1 cellular context compared by ENCODE assay signal in the genomic region with DNA sequence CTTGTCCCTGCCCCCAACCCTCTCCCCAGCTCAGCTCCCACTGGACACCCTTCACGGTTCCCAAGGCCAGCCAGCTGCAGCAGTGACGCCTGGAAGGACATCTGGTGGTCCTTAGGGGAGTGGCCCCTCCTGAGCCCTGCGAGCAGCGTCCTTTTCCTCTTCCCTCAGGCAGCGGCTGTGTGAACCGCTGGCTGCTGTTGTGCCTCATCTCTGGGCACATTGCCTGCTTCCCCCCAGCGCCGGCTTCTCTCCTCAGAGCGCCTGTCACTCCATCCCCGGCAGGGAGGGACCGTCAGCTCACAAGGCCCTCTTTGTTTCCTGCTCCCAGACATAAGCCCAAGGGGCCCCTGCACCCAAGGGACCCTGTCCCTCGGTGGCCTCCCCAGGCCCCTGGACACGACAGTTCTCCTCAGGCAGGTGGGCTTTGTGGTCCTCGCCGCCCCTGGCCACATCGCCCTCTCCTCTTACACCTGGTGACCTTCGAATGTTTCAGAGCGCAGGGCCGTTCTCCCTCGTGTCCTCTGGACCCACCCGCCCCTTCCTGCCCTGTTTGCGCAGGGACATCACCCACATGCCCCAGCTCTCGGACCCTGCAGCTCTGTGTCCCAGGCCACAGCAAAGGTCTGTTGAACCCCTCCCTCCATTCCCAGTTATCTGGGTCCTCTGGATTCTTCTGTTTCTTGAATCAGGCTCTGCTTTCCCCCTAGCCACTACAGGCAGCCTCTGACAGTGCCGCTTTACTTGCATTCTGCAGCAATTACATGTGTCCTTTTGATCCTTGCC.
TF ChIP-seq lines count a peak whose summit lies in the region.

No MANE protein-coding gene starts in this region.

TF ChIP-seq in HepG2, 621 proteins besides CTCF, POLR2A, EP300 and RAD21 (continued from another document and continues in another):
- TF ChIP-seq, protein P1, sequence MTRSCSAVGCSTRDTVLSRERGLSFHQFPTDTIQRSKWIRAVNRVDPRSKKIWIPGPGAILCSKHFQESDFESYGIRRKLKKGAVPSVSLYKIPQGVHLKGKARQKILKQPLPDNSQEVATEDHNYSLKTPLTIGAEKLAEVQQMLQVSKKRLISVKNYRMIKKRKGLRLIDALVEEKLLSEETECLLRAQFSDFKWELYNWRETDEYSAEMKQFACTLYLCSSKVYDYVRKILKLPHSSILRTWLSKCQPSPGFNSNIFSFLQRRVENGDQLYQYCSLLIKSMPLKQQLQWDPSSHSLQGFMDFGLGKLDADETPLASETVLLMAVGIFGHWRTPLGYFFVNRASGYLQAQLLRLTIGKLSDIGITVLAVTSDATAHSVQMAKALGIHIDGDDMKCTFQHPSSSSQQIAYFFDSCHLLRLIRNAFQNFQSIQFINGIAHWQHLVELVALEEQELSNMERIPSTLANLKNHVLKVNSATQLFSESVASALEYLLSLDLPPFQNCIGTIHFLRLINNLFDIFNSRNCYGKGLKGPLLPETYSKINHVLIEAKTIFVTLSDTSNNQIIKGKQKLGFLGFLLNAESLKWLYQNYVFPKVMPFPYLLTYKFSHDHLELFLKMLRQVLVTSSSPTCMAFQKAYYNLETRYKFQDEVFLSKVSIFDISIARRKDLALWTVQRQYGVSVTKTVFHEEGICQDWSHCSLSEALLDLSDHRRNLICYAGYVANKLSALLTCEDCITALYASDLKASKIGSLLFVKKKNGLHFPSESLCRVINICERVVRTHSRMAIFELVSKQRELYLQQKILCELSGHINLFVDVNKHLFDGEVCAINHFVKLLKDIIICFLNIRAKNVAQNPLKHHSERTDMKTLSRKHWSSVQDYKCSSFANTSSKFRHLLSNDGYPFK (CRISPR knock-in tag; IDR thresholded peaks at IDR 0.05; ENCODE audit: borderline replicate concordance), result peak; percentile 64; the same call in 1 of the 2 replicates
- no peak; the same call in 1 of the 2 replicates for TF ChIP-seq KDM5A (IDR thresholded peaks at IDR 0.05; ENCODE audit: borderline replicate concordance, low read length)
- TF ChIP-seq, protein P2, sequence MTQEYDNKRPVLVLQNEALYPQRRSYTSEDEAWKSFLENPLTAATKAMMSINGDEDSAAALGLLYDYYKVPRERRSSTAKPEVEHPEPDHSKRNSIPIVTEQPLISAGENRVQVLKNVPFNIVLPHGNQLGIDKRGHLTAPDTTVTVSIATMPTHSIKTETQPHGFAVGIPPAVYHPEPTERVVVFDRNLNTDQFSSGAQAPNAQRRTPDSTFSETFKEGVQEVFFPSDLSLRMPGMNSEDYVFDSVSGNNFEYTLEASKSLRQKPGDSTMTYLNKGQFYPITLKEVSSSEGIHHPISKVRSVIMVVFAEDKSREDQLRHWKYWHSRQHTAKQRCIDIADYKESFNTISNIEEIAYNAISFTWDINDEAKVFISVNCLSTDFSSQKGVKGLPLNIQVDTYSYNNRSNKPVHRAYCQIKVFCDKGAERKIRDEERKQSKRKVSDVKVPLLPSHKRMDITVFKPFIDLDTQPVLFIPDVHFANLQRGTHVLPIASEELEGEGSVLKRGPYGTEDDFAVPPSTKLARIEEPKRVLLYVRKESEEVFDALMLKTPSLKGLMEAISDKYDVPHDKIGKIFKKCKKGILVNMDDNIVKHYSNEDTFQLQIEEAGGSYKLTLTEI (CRISPR knock-in tag; conservative IDR thresholded peaks at IDR 0.05), result no peak
- peak; percentile 38; the same call in 1 of the 2 replicates for TF ChIP-seq ATF7-NPFF (CRISPR knock-in tag; IDR thresholded peaks at IDR 0.05; ENCODE audit: low read depth)
- TF ChIP-seq TBX2 (CRISPR knock-in tag; IDR thresholded peaks at IDR 0.05; ENCODE audit: borderline replicate concordance), result peak; percentile 75
- TF ChIP-seq ZNF282 (IDR thresholded peaks at IDR 0.05; ENCODE audit: partially characterized antibody), result no peak
- TF ChIP-seq, protein P3, sequence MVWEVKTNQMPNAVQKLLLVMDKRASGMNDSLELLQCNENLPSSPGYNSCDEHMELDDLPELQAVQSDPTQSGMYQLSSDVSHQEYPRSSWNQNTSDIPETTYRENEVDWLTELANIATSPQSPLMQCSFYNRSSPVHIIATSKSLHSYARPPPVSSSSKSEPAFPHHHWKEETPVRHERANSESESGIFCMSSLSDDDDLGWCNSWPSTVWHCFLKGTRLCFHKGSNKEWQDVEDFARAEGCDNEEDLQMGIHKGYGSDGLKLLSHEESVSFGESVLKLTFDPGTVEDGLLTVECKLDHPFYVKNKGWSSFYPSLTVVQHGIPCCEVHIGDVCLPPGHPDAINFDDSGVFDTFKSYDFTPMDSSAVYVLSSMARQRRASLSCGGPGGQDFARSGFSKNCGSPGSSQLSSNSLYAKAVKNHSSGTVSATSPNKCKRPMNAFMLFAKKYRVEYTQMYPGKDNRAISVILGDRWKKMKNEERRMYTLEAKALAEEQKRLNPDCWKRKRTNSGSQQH (CRISPR knock-in tag; IDR thresholded peaks at IDR 0.05; ENCODE audit: low read depth), result no peak
- no peak for TF ChIP-seq ZNF20 (CRISPR knock-in tag; IDR thresholded peaks at IDR 0.05)
- TF ChIP-seq, protein P4, sequence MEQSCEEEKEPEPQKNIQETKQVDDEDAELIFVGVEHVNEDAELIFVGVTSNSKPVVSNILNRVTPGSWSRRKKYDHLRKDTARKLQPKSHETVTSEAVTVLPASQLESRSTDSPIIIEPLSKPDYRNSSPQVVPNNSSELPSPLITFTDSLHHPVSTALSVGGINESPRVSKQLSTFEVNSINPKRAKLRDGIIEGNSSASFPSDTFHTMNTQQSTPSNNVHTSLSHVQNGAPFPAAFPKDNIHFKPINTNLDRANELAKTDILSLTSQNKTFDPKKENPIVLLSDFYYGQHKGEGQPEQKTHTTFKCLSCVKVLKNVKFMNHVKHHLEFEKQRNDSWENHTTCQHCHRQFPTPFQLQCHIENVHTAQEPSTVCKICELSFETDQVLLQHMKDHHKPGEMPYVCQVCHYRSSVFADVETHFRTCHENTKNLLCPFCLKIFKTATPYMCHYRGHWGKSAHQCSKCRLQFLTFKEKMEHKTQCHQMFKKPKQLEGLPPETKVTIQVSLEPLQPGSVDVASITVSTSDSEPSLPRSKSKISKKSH (CRISPR knock-in tag; IDR thresholded peaks at IDR 0.05; ENCODE audit: borderline replicate concordance), result no peak; the same call in 1 of the 2 replicates
- peak; percentile 35 for TF ChIP-seq TGIF2 (CRISPR knock-in tag; IDR thresholded peaks at IDR 0.05)
- no peak; the same call in 1 of the 2 replicates for TF ChIP-seq ZNF572 (CRISPR knock-in tag; IDR thresholded peaks at IDR 0.05)
- TF ChIP-seq ZFAT (CRISPR knock-in tag; conservative IDR thresholded peaks at IDR 0.05), result no peak
- TF ChIP-seq KDM2A (CRISPR knock-in tag; IDR thresholded peaks at IDR 0.05; ENCODE audit: borderline replicate concordance, low read depth), result peak; percentile 91
- TF ChIP-seq TEAD2 (CRISPR knock-in tag; IDR thresholded peaks at IDR 0.05), result no peak
- TF ChIP-seq ETV5 (CRISPR knock-in tag; IDR thresholded peaks at IDR 0.05; ENCODE audit: borderline replicate concordance), result peak; percentile 44; the same call in 1 of the 2 replicates
- TF ChIP-seq, protein P5, sequence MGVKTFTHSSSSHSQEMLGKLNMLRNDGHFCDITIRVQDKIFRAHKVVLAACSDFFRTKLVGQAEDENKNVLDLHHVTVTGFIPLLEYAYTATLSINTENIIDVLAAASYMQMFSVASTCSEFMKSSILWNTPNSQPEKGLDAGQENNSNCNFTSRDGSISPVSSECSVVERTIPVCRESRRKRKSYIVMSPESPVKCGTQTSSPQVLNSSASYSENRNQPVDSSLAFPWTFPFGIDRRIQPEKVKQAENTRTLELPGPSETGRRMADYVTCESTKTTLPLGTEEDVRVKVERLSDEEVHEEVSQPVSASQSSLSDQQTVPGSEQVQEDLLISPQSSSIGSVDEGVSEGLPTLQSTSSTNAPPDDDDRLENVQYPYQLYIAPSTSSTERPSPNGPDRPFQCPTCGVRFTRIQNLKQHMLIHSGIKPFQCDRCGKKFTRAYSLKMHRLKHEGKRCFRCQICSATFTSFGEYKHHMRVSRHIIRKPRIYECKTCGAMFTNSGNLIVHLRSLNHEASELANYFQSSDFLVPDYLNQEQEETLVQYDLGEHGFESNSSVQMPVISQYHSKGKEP (CRISPR knock-in tag; IDR thresholded peaks at IDR 0.05), result no peak; the same call in 1 of the 2 replicates
- peak; percentile 42 for TF ChIP-seq ZNF781 (CRISPR knock-in tag; IDR thresholded peaks at IDR 0.05; ENCODE audit: borderline replicate concordance, not compliant biosample characterization)
- peak; percentile 96 for TF ChIP-seq MTA1 (CRISPR knock-in tag; IDR thresholded peaks at IDR 0.05; ENCODE audit: borderline replicate concordance)
- TF ChIP-seq XBP1 (CRISPR knock-in tag; IDR thresholded peaks at IDR 0.05), result no peak
- TF ChIP-seq, protein P6, sequence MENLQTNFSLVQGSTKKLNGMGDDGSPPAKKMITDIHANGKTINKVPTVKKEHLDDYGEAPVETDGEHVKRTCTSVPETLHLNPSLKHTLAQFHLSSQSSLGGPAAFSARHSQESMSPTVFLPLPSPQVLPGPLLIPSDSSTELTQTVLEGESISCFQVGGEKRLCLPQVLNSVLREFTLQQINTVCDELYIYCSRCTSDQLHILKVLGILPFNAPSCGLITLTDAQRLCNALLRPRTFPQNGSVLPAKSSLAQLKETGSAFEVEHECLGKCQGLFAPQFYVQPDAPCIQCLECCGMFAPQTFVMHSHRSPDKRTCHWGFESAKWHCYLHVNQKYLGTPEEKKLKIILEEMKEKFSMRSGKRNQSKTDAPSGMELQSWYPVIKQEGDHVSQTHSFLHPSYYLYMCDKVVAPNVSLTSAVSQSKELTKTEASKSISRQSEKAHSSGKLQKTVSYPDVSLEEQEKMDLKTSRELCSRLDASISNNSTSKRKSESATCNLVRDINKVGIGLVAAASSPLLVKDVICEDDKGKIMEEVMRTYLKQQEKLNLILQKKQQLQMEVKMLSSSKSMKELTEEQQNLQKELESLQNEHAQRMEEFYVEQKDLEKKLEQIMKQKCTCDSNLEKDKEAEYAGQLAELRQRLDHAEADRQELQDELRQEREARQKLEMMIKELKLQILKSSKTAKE (CRISPR knock-in tag; IDR thresholded peaks at IDR 0.05; ENCODE audit: borderline replicate concordance), result no peak
- TF ChIP-seq, protein P7, sequence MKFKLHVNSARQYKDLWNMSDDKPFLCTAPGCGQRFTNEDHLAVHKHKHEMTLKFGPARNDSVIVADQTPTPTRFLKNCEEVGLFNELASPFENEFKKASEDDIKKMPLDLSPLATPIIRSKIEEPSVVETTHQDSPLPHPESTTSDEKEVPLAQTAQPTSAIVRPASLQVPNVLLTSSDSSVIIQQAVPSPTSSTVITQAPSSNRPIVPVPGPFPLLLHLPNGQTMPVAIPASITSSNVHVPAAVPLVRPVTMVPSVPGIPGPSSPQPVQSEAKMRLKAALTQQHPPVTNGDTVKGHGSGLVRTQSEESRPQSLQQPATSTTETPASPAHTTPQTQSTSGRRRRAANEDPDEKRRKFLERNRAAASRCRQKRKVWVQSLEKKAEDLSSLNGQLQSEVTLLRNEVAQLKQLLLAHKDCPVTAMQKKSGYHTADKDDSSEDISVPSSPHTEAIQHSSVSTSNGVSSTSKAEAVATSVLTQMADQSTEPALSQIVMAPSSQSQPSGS (CRISPR knock-in tag; IDR thresholded peaks at IDR 0.05), result 0 out of 2 replicates have a peak, but pooled peaks have one; percentile 6
- TF ChIP-seq, protein P8, sequence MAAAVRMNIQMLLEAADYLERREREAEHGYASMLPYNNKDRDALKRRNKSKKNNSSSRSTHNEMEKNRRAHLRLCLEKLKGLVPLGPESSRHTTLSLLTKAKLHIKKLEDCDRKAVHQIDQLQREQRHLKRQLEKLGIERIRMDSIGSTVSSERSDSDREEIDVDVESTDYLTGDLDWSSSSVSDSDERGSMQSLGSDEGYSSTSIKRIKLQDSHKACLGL (CRISPR knock-in tag; IDR thresholded peaks at IDR 0.05), result no peak; the same call in 1 of the 2 replicates
- no peak for TF ChIP-seq ZFP36 (IDR thresholded peaks at IDR 0.05; ENCODE audit: borderline replicate concordance, low read depth, low read length, partially characterized antibody)
- TF ChIP-seq, protein P9, sequence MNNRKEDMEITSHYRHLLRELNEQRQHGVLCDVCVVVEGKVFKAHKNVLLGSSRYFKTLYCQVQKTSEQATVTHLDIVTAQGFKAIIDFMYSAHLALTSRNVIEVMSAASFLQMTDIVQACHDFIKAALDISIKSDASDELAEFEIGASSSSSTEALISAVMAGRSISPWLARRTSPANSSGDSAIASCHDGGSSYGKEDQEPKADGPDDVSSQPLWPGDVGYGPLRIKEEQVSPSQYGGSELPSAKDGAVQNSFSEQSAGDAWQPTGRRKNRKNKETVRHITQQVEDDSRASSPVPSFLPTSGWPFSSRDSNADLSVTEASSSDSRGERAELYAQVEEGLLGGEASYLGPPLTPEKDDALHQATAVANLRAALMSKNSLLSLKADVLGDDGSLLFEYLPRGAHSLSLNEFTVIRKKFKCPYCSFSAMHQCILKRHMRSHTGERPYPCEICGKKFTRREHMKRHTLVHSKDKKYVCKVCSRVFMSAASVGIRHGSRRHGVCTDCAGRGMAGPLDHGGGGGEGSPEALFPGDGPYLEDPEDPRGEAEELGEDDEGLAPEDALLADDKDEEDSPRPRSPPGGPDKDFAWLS (CRISPR knock-in tag; IDR thresholded peaks at IDR 0.05; ENCODE audit: borderline replicate concordance), result 0 out of 2 replicates have a peak, but pooled peaks have one; percentile 47
- peak; percentile 66; the same call in 1 of the 2 replicates for TF ChIP-seq ZNF510 (CRISPR knock-in tag; IDR thresholded peaks at IDR 0.05; ENCODE audit: low read depth)
- TF ChIP-seq NKX3-1 (CRISPR knock-in tag; IDR thresholded peaks at IDR 0.05), result no peak
- TF ChIP-seq, protein P10, sequence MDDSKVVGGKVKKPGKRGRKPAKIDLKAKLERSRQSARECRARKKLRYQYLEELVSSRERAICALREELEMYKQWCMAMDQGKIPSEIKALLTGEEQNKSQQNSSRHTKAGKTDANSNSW (CRISPR knock-in tag; IDR thresholded peaks at IDR 0.05; ENCODE audit: borderline replicate concordance), result 0 out of 2 replicates have a peak, but pooled peaks have one; percentile 50
- peak; percentile 89; the same call in 1 of the 2 replicates for TF ChIP-seq ZNF34 (CRISPR knock-in tag; IDR thresholded peaks at IDR 0.05; ENCODE audit: borderline replicate concordance)
- TF ChIP-seq, protein P11, sequence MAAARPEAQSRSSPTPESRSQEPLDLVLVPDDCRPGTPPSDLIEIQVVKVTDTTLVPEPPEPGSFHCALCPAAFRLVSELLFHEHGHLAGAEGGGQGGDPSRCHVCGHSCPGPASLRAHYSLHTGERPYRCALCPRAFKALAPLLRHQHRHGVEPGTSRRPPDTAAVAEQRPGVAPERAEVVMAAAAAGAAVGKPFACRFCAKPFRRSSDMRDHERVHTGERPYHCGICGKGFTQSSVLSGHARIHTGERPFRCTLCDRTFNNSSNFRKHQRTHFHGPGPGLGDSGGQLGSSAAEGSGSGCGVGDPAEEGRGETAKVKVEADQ (CRISPR knock-in tag; IDR thresholded peaks at IDR 0.05; ENCODE audit: borderline replicate concordance), result 0 out of 2 replicates have a peak, but pooled peaks have one; percentile 40
- TF ChIP-seq ZNF557 (CRISPR knock-in tag; IDR thresholded peaks at IDR 0.05), result no peak
- TF ChIP-seq ZNF260 (CRISPR knock-in tag; IDR thresholded peaks at IDR 0.05; ENCODE audit: borderline replicate concordance, low read depth), result no peak
- peak; percentile 53; the same call in 1 of the 2 replicates for TF ChIP-seq HNF4G (IDR thresholded peaks at IDR 0.05; ENCODE audit: borderline replicate concordance, low read depth, low read length)
- TF ChIP-seq HNF4G (CRISPR knock-in tag; IDR thresholded peaks at IDR 0.05; ENCODE audit: borderline replicate concordance, low read depth), result 0 out of 2 replicates have a peak, but pooled peaks have one; percentile 16
- TF ChIP-seq RFX3 (CRISPR knock-in tag; IDR thresholded peaks at IDR 0.05), result no peak
- no peak for TF ChIP-seq RBAK (CRISPR knock-in tag; IDR thresholded peaks at IDR 0.05)
